ENCODE assay signal across 11 cellular contexts in genomic region chr2:133953524-133953923, GRCh38.
DNase-seq lines count a peak whose midpoint lies in the region; ATAC-seq and TF ChIP-seq lines count a peak whose summit lies in the region.
"Had no signal": no experiment of that assay in that cellular context is flagged by ENCODE, and none has a peak within 500 bp of the region (broad histone marks: within the 10 kb centered on the region; RNA-seq: fewer than 3 reads in every experiment).

No MANE protein-coding gene starts in this region.

- H3K27me3 Mint-ChIP-seq in GM23338 (ENCODE audit: insufficient read depth, low read depth, poor library complexity) (no peaks in the 10 kb centered on the region), Calu3 (ENCODE audit: unreplicated experiment) (peaks cover 76% of the 10 kb centered on the region)

- H3F3A ChIP-seq in GM23338 (replicated peaks; ENCODE audit: low read depth) = no peaks in the 10 kb centered on the region

- peaks cover 8% of the 10 kb centered on the region for H3K9me2 ChIP-seq in GM23338 (ENCODE audit: insufficient read depth)

- no peaks in the 10 kb centered on the region for H3K79me2 ChIP-seq in GM23338 (replicated peaks; ENCODE audit: insufficient read depth)

- BruUV-seq in Calu3 (replicated peaks; lab: Mats Ljungman, UMichigan) = no TSS peak

- H3K4me3 ChIP-seq in upper lobe of right lung = no peak overlapping the region
- H3K4me3 ChIP-seq in H7 (ENCODE audit: insufficient read depth, low read depth, low read length) = no peak overlapping the region
- no peak overlapping the region for H3K4me3 ChIP-seq in GM23338

- no peak overlapping the region for H3K4me2 ChIP-seq in GM23338

- H3K4me1 ChIP-seq in upper lobe of right lung (no peaks in the 10 kb centered on the region), GM23338 (ENCODE audit: insufficient read depth) (no peaks in the 10 kb centered on the region)

- ATAC-seq in GM19438 (IDR thresholded peaks at IDR 0.05; ENCODE audit: low read depth, unreplicated experiment) (peak; percentile 70), HG02870 (IDR thresholded peaks at IDR 0.05; ENCODE audit: unreplicated experiment) (peak; percentile 49), HG03575 (IDR thresholded peaks at IDR 0.05; ENCODE audit: extremely low read depth, insufficient number of reproducible peaks, low FRiP score, unreplicated experiment) (peak; percentile 57), upper lobe of right lung (peak; percentile 47), GM23338 (no peak)
- ATAC-seq: activated T-cell treated with anti-CD3 and anti-CD28 coated beads, Interleukin-2, amount 50 U/mL, for 4 hours; HCT116 had no signal

- no peak for DNase-seq in upper lobe of right lung
- DNase-seq in H7 = no peak
- DNase-seq in GM23338 (ENCODE audit: low spot score) = no peak
- DNase-seq in Calu3 = no peak
- DNase-seq: activated T-cell treated with anti-CD3 and anti-CD28 coated beads, Interleukin-2, amount 50 U/mL, for 4 hours; caudate nucleus; DND-41 had no signal

- no peak overlapping the region for H2AFZ ChIP-seq in GM23338

- H3K36me3 Mint-ChIP-seq in GM23338 (ENCODE audit: low read depth) (no peaks in the 10 kb centered on the region), Calu3 (ENCODE audit: insufficient read depth, unreplicated experiment) (no peaks in the 10 kb centered on the region)

- no peak overlapping the region for H3K27ac Mint-ChIP-seq in GM23338
- no peak overlapping the region for H3K27ac Mint-ChIP-seq in Calu3 (ENCODE audit: unreplicated experiment)

- H3K4me1 Mint-ChIP-seq in GM23338 (no peaks in the 10 kb centered on the region), Calu3 (ENCODE audit: low read depth, unreplicated experiment) (no peaks in the 10 kb centered on the region)

- H4K20me1 ChIP-seq in GM23338 (replicated peaks; ENCODE audit: insufficient read depth) = no peaks in the 10 kb centered on the region

- intact Hi-C loops in upper lobe of right lung (cut with DNase I) (no loop called here), Calu3 (cut with micrococcal nuclease; ENCODE audit: unreplicated experiment) (no loop called here)

- H3K9me3 Mint-ChIP-seq in GM23338 (no peaks in the 10 kb centered on the region), Calu3 (ENCODE audit: low read depth, unreplicated experiment) (no peaks in the 10 kb centered on the region)
- H3K9me3 Mint-ChIP-seq: activated T-cell treated with anti-CD3 and anti-CD28 coated beads, Interleukin-2, amount 50 U/mL, for 4 hours had no signal

- TF ChIP-seq CTCF in upper lobe of right lung (IDR thresholded peaks at IDR 0.05) = no peak
- no peak for TF ChIP-seq CTCF in GM23338 (conservative IDR thresholded peaks at IDR 0.05; ENCODE audit: low read depth in 2 of 2)
- TF ChIP-seq CTCF in Calu3 (IDR thresholded peaks at IDR 0.05; ENCODE audit: unreplicated experiment) = no peak

- no peaks in the 10 kb centered on the region for H3K27me3 ChIP-seq in upper lobe of right lung
- no peaks in the 10 kb centered on the region for H3K27me3 ChIP-seq in H7 (ENCODE audit: control insufficient read depth, insufficient read depth, low read length)
- H3K27me3 ChIP-seq in GM23338 (ENCODE audit: insufficient read depth) = no peaks in the 10 kb centered on the region

- CTCF ChIA-PET in Calu3 (lab: Charles Lee) = no interaction called here

- H3K36me3 ChIP-seq in upper lobe of right lung (no peaks in the 10 kb centered on the region), H7 (replicated peaks; ENCODE audit: control insufficient read depth, insufficient read depth, low read length) (no peaks in the 10 kb centered on the region), GM23338 (ENCODE audit: insufficient read depth) (no peaks in the 10 kb centered on the region)

- H3K4me3 Mint-ChIP-seq in GM23338 = no peak overlapping the region
- H3K4me3 Mint-ChIP-seq in Calu3 (ENCODE audit: low read depth, unreplicated experiment) = no peak overlapping the region
- H3K4me3 Mint-ChIP-seq: activated T-cell treated with anti-CD3 and anti-CD28 coated beads, Interleukin-2, amount 50 U/mL, for 4 hours had no signal

- H3K27ac ChIP-seq in upper lobe of right lung = no peak overlapping the region
- H3K27ac ChIP-seq in GM23338 (ENCODE audit: low read depth) = no peak overlapping the region

- no peaks in the 10 kb centered on the region for H3K9me3 ChIP-seq in upper lobe of right lung

TF ChIP-seq in GM23338, 12 proteins besides CTCF, POLR2A, EP300 and RAD21 (continues in another document):
- no peak for TF ChIP-seq REST (IDR thresholded peaks at IDR 0.05; ENCODE audit: unreplicated experiment)
- no peak for TF ChIP-seq EZH2phosphoT487 (IDR thresholded peaks at IDR 0.05; ENCODE audit: unreplicated experiment)
- no peak for TF ChIP-seq NANOG (IDR thresholded peaks at IDR 0.05; ENCODE audit: borderline replicate concordance)
- TF ChIP-seq, protein P1, sequence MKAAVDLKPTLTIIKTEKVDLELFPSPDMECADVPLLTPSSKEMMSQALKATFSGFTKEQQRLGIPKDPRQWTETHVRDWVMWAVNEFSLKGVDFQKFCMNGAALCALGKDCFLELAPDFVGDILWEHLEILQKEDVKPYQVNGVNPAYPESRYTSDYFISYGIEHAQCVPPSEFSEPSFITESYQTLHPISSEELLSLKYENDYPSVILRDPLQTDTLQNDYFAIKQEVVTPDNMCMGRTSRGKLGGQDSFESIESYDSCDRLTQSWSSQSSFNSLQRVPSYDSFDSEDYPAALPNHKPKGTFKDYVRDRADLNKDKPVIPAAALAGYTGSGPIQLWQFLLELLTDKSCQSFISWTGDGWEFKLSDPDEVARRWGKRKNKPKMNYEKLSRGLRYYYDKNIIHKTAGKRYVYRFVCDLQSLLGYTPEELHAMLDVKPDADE (IDR thresholded peaks at IDR 0.05) = no peak
- TF ChIP-seq ZNF331 (CRISPR knock-in tag; IDR thresholded peaks at IDR 0.05; ENCODE audit: low read depth) = no peak
